ENCODE assay signal across 18 cellular contexts in genomic region chr2:200129756-200130462, GRCh38.
DNase-seq lines count a peak whose midpoint lies in the region; ATAC-seq and TF ChIP-seq lines count a peak whose summit lies in the region.
"Had no signal": no experiment of that assay in that cellular context is flagged by ENCODE, and none has a peak within 500 bp of the region (broad histone marks: within the 10 kb centered on the region; RNA-seq: fewer than 3 reads in every experiment).

No MANE protein-coding gene starts in this region.

- no peak overlapping the region for H3K23ac ChIP-seq in mesendoderm (ENCODE audit: low read length)

- no peak overlapping the region for H3K4me3 Mint-ChIP-seq in activated T-cell treated with anti-CD3 and anti-CD28 coated beads, Interleukin-2, amount 50 U/mL, for 72 hours
- H3K4me3 Mint-ChIP-seq: IgD-negative memory B cell had no signal

- H3K36me3 ChIP-seq in mesendoderm (ENCODE audit: control insufficient read depth, insufficient read depth, low read length), result no peaks in the 10 kb centered on the region
- H3K36me3 ChIP-seq: Peyer's patch had no signal

- no peak overlapping the region for H4K5ac ChIP-seq in mesendoderm (ENCODE audit: low read length)

- DNase-seq in HPDE6-E6E7 (ENCODE audit: extremely low spot score), result peak; percentile 83
- peak; percentile 83 for DNase-seq in RWPE1 (ENCODE audit: low spot score)
- peak; percentile 46 to 75 for DNase-seq in foreskin keratinocyte
- no peak for DNase-seq in mesendoderm
- DNase-seq in NCI-H226, result no peak
- no peak for DNase-seq in activated T-cell treated with anti-CD3 and anti-CD28 coated beads, Interleukin-2, amount 50 U/mL, for 72 hours
- no peak for DNase-seq in hypothalamus (lab: John Stamatoyannopoulos, UW)
- DNase-seq in GM20000 (ENCODE audit: low spot score), result no peak
- DNase-seq: ACHN, Caco-2, DMS153, GOT3, NCI-H187 treated with DMSO at 0.1 percent for 48 hours, NCI-H524 treated with DMSO at 0.1 percent for 48 hours, Peyer's patch, SHP77, SK-N-SH had no signal

- H3K4me1 ChIP-seq in foreskin keratinocyte (peaks cover 18% of the 10 kb centered on the region), mesendoderm (ENCODE audit: control insufficient read depth, low read depth, low read length) (peaks cover 2% of the 10 kb centered on the region)

- H3K4ac ChIP-seq in mesendoderm (ENCODE audit: low read depth, low read length), result peak overlapping the region; percentile 98

- peak overlapping the region; percentile 97 for H2BK120ac ChIP-seq in mesendoderm (ENCODE audit: low read depth, low read length)

- TF ChIP-seq CTCF in RWPE1 (conservative IDR thresholded peaks at IDR 0.05; ENCODE audit: low read depth) (no peak), foreskin keratinocyte (conservative IDR thresholded peaks at IDR 0.05) (no peak), GM20000 (IDR thresholded peaks at IDR 0.05; ENCODE audit: extremely low read depth, missing control alignments) (no peak)

- no peaks in the 10 kb centered on the region for H3K79me1 ChIP-seq in mesendoderm (ENCODE audit: low read length)

- H3K36me3 Mint-ChIP-seq in activated T-cell treated with anti-CD3 and anti-CD28 coated beads, Interleukin-2, amount 50 U/mL, for 72 hours (ENCODE audit: insufficient read depth in 2 of 2), result no peaks in the 10 kb centered on the region

- no peak overlapping the region for H3K9ac ChIP-seq in mesendoderm (ENCODE audit: low read length)
- H3K9ac ChIP-seq: SK-N-SH had no signal

- peak overlapping the region; percentile 92 for H3K18ac ChIP-seq in mesendoderm (ENCODE audit: low read length)

- POLR2A ChIA-PET in RWPE1 (lab: Yijun Ruan, JAX; ENCODE audit: low non-redundant PET), result no interaction called here

- H3K79me2 ChIP-seq in mesendoderm (ENCODE audit: control insufficient read depth, insufficient read depth, low read length), result no peaks in the 10 kb centered on the region

- no peaks in the 10 kb centered on the region for H3K4me1 Mint-ChIP-seq in activated T-cell treated with anti-CD3 and anti-CD28 coated beads, Interleukin-2, amount 50 U/mL, for 72 hours (ENCODE audit: low read depth)
- H3K4me1 Mint-ChIP-seq: IgD-negative memory B cell had no signal

- no peaks in the 10 kb centered on the region for H3K27me3 Mint-ChIP-seq in activated T-cell treated with anti-CD3 and anti-CD28 coated beads, Interleukin-2, amount 50 U/mL, for 72 hours (ENCODE audit: low read depth)
- H3K27me3 Mint-ChIP-seq: IgD-negative memory B cell had no signal

- peak overlapping the region; percentile 21 for H2BK15ac ChIP-seq in mesendoderm (replicated peaks; ENCODE audit: low read depth)

- no CpG with 5 or more reads among the region's 2 CpGs for WGBS in mesendoderm (ENCODE audit: extremely low coverage, insufficient coverage, low lambda C conversion rate)

- H3K4me2 ChIP-seq in mesendoderm (ENCODE audit: low read length), result no peak overlapping the region
- H3K4me2 ChIP-seq: SK-N-SH had no signal

- no peaks in the 10 kb centered on the region for H3K27me3 ChIP-seq in foreskin keratinocyte
- no peaks in the 10 kb centered on the region for H3K27me3 ChIP-seq in mesendoderm (ENCODE audit: insufficient read depth, low read length, poor library complexity)
- H3K27me3 ChIP-seq: Peyer's patch had no signal

- H3K9me3 Mint-ChIP-seq in activated T-cell treated with anti-CD3 and anti-CD28 coated beads, Interleukin-2, amount 50 U/mL, for 72 hours, result no peaks in the 10 kb centered on the region

- H3K27ac Mint-ChIP-seq in activated T-cell treated with anti-CD3 and anti-CD28 coated beads, Interleukin-2, amount 50 U/mL, for 72 hours, result no peak overlapping the region
- H3K27ac Mint-ChIP-seq: IgD-negative memory B cell had no signal

- H2AK5ac ChIP-seq in mesendoderm (ENCODE audit: low read length), result peak overlapping the region; percentile 59

- H4K8ac ChIP-seq in mesendoderm (ENCODE audit: low read depth, low read length), result no peak overlapping the region

- H2BK5ac ChIP-seq in mesendoderm (ENCODE audit: low read length), result peak overlapping the region; percentile 57

- H3K56ac ChIP-seq in mesendoderm (ENCODE audit: low read length), result no peak overlapping the region

- CTCF ChIA-PET in RWPE1 (lab: Yijun Ruan, JAX), result no interaction called here

- ATAC-seq in foreskin keratinocyte, result peak; percentile 92
- ATAC-seq in activated T-cell treated with anti-CD3 and anti-CD28 coated beads, Interleukin-2, amount 50 U/mL, for 72 hours (replicated peaks in 1 of 2), result no peak

- H3K27ac ChIP-seq in RWPE1 (peak overlapping the region; percentile 48; the same call in 1 of the 2 replicates), foreskin keratinocyte (no peak overlapping the region), mesendoderm (ENCODE audit: low read depth, low read length) (peak overlapping the region; percentile 37)
- H3K27ac ChIP-seq: Peyer's patch had no signal

- H3K4me3 ChIP-seq in mesendoderm (ENCODE audit: low read length), result no peak overlapping the region
- H3K4me3 ChIP-seq: Peyer's patch had no signal

Comparison
In these comparisons a context has a peak if more than half of its experiments do, and no peak if none do; other contexts are left out.
1. DNase-seq: peak in HPDE6-E6E7 (single experiment), RWPE1 (single experiment) and foreskin keratinocyte (2 of 2); none in mesendoderm (single experiment), NCI-H226 (single experiment), activated T-cell treated with anti-CD3 and anti-CD28 coated beads, Interleukin-2, amount 50 U/mL, for 72 hours (0 of 2), hypothalamus (0 of 51) and GM20000 (single experiment).